Comparison of ENCODE assay signal across 18 cellular contexts in genomic region chr14:35752380-35752779, GRCh38. TPM values are rescaled to one million over a fixed set of nuclear protein-coding genes. Genes with fewer than 3 reads are reported as not detected.
DNase-seq lines count a peak whose midpoint lies in the region; ATAC-seq and TF ChIP-seq lines count a peak whose summit lies in the region.
"Had no signal": no experiment of that assay in that cellular context is flagged by ENCODE, and none has a peak within 500 bp of the region (broad histone marks: within the 10 kb centered on the region; RNA-seq: fewer than 3 reads in every experiment).

No MANE protein-coding gene starts in this region.

- no peak overlapping the region for H3K4me3 ChIP-seq in CD8-positive, alpha-beta T cell (ENCODE audit: low read depth, low read length)
- no peak overlapping the region for H3K4me3 ChIP-seq in neuronal stem cell (ENCODE audit: low read length in 2 of 2)
- H3K4me3 ChIP-seq: A549, BLaER1 had no signal

- TF ChIP-seq CTCF in CD8-positive, alpha-beta T cell (IDR thresholded peaks at IDR 0.05) = no peak

- H2BK120ac ChIP-seq in neuronal stem cell (ENCODE audit: low read depth, low read length) = no peak overlapping the region

- no peak for DNase-seq in activated naive CD4-positive, alpha-beta T cell treated with anti-CD3 and anti-CD28 coated beads, Interleukin-2, amount 10 ng/mL, durations not matched to agents 7 days and 5 days
- DNase-seq in activated naive CD4-positive, alpha-beta T cell treated with anti-CD3 and anti-CD28 coated beads, Interleukin-2, amount 50 U/mL, for 72 hours (ENCODE audit: low spot score in 2 of 2) = no peak
- no peak for DNase-seq in CD8-positive, alpha-beta T cell
- DNase-seq in neuronal stem cell (ENCODE audit: low spot score) (no peak), AG20443 (ENCODE audit: low spot score) (no peak), NCI-H446 (lab: John Stamatoyannopoulos, UW) (no peak)
- DNase-seq: BE2C; C1 segment of cervical spinal cord; Caco-2; Calu3; CD4-positive, alpha-beta memory T cell; CD4-positive, CD25-positive, alpha-beta regulatory T cell; DMS79 treated with DMSO at 0.1 percent for 48 hours; GF-D8 had no signal

- no peak for ATAC-seq in activated naive CD4-positive, alpha-beta T cell treated with anti-CD3 and anti-CD28 coated beads, Interleukin-2, amount 50 U/mL, for 72 hours
- ATAC-seq in CD8-positive, alpha-beta T cell = no peak
- ATAC-seq: A549 had no signal

- H3K36me3 Mint-ChIP-seq in activated naive CD4-positive, alpha-beta T cell treated with anti-CD3 and anti-CD28 coated beads, Interleukin-2, amount 10 ng/mL, durations not matched to agents 7 days and 5 days = peaks cover 47% of the 10 kb centered on the region
- peaks cover 0 to 14% of the 10 kb centered on the region in 2 donors for H3K36me3 Mint-ChIP-seq in activated naive CD4-positive, alpha-beta T cell treated with anti-CD3 and anti-CD28 coated beads, Interleukin-2, amount 50 U/mL, for 72 hours
- H3K36me3 Mint-ChIP-seq in CD8-positive, alpha-beta T cell = peaks cover 75% of the 10 kb centered on the region

- H3K4ac ChIP-seq in neuronal stem cell (ENCODE audit: low read length) = no peak overlapping the region

- no peaks in the 10 kb centered on the region for H3K4me1 ChIP-seq in CD8-positive, alpha-beta T cell (ENCODE audit: insufficient read depth, low read length)
- H3K4me1 ChIP-seq in neuronal stem cell (ENCODE audit: control insufficient read depth in 2 of 2, insufficient read depth in 1 of 2, low read depth in 1 of 2, low read length in 2 of 2) = no peaks in the 10 kb centered on the region
- H3K4me1 ChIP-seq: BE2C, BLaER1, Caco-2 had no signal

- no peak overlapping the region for H2BK15ac ChIP-seq in neuronal stem cell (ENCODE audit: low read length)

- WGBS in neuronal stem cell (ENCODE audit: extremely low coverage in 2 of 2, insufficient read length in 2 of 2, insufficient replicate concordance in 1 of 2), 2 donors = no CpG with 5 or more reads among the region's 3 CpGs

- POLR2A ChIA-PET in CD8-positive, alpha-beta T cell (lab: Charles Lee) = no interaction called here

- no peak overlapping the region for H3K4me3 Mint-ChIP-seq in activated naive CD4-positive, alpha-beta T cell treated with anti-CD3 and anti-CD28 coated beads, Interleukin-2, amount 10 ng/mL, durations not matched to agents 7 days and 5 days
- no peak overlapping the region for H3K4me3 Mint-ChIP-seq in CD8-positive, alpha-beta T cell
- H3K4me3 Mint-ChIP-seq: CD14-positive monocyte; CD4-positive, alpha-beta memory T cell; CD4-positive, CD25-positive, alpha-beta regulatory T cell had no signal

- H3K4me1 Mint-ChIP-seq in activated naive CD4-positive, alpha-beta T cell treated with anti-CD3 and anti-CD28 coated beads, Interleukin-2, amount 10 ng/mL, durations not matched to agents 7 days and 5 days = peaks cover 5% of the 10 kb centered on the region
- H3K4me1 Mint-ChIP-seq in CD8-positive, alpha-beta T cell (ENCODE audit: low read depth) = no peaks in the 10 kb centered on the region
- H3K4me1 Mint-ChIP-seq: CD14-positive monocyte; CD4-positive, alpha-beta memory T cell had no signal

- H3K4me2 ChIP-seq in neuronal stem cell (ENCODE audit: insufficient read depth, low read length, poor library complexity, severe bottlenecking) = no peak overlapping the region
- H3K4me2 ChIP-seq: A549, BLaER1 had no signal

- H2AK5ac ChIP-seq in neuronal stem cell (ENCODE audit: low read depth, low read length) = no peak overlapping the region

- peaks cover 23% of the 10 kb centered on the region for H3K36me3 ChIP-seq in CD8-positive, alpha-beta T cell (ENCODE audit: insufficient read depth, low read length)
- peaks cover 4 to 72% of the 10 kb centered on the region in 2 donors for H3K36me3 ChIP-seq in neuronal stem cell (replicated peaks in 1 of 2; ENCODE audit: control insufficient read depth in 2 of 2, insufficient read depth in 2 of 2, low read length in 2 of 2)

- no peaks in the 10 kb centered on the region for H3K27me3 Mint-ChIP-seq in activated naive CD4-positive, alpha-beta T cell treated with anti-CD3 and anti-CD28 coated beads, Interleukin-2, amount 10 ng/mL, durations not matched to agents 7 days and 5 days
- H3K27me3 Mint-ChIP-seq in CD8-positive, alpha-beta T cell (ENCODE audit: low read depth) = no peaks in the 10 kb centered on the region
- H3K27me3 Mint-ChIP-seq: CD4-positive, alpha-beta memory T cell; CD4-positive, CD25-positive, alpha-beta regulatory T cell had no signal

- CTCF ChIA-PET in activated naive CD4-positive, alpha-beta T cell treated with anti-CD3 and anti-CD28 coated beads, Interleukin-2, amount 10 ng/mL, durations not matched to agents 7 days and 5 days (lab: Charles Lee) = no interaction called here
- CTCF ChIA-PET in CD8-positive, alpha-beta T cell (lab: Charles Lee) = no interaction called here

- H3K9ac ChIP-seq in neuronal stem cell (ENCODE audit: low read depth, low read length, poor library complexity) = no peak overlapping the region
- H3K9ac ChIP-seq: BLaER1 had no signal

- H3K23ac ChIP-seq in neuronal stem cell (ENCODE audit: low read depth, low read length, poor library complexity) = no peak overlapping the region

- H3K27ac Mint-ChIP-seq in activated naive CD4-positive, alpha-beta T cell treated with anti-CD3 and anti-CD28 coated beads, Interleukin-2, amount 10 ng/mL, durations not matched to agents 7 days and 5 days = peak overlapping the region; percentile 12
- no peak overlapping the region for H3K27ac Mint-ChIP-seq in activated naive CD4-positive, alpha-beta T cell treated with anti-CD3 and anti-CD28 coated beads, Interleukin-2, amount 50 U/mL, for 72 hours
- H3K27ac Mint-ChIP-seq in CD8-positive, alpha-beta T cell = peak overlapping the region; percentile 12
- H3K27ac Mint-ChIP-seq: CD4-positive, alpha-beta memory T cell; CD4-positive, CD25-positive, alpha-beta regulatory T cell had no signal

- H2BK12ac ChIP-seq in neuronal stem cell (ENCODE audit: low read length) = no peak overlapping the region

- peak overlapping the region; percentile 43 for H4K8ac ChIP-seq in neuronal stem cell (ENCODE audit: low read depth, low read length)

- no peak overlapping the region for H2AFZ ChIP-seq in neuronal stem cell (ENCODE audit: low read length)

- peak overlapping the region; percentile 56 for H3K14ac ChIP-seq in neuronal stem cell (ENCODE audit: low read length)

- no peaks in the 10 kb centered on the region for H3K79me1 ChIP-seq in neuronal stem cell (ENCODE audit: low read depth, low read length)

- H3K18ac ChIP-seq in neuronal stem cell (ENCODE audit: low read length) = no peak overlapping the region

- no peak overlapping the region for H3K27ac ChIP-seq in CD8-positive, alpha-beta T cell (ENCODE audit: low read depth, low read length)
- H3K27ac ChIP-seq in neuronal stem cell (replicated peaks; ENCODE audit: low read length) = no peak overlapping the region
- H3K27ac ChIP-seq: 22Rv1, A549, BLaER1 had no signal

- no peaks in the 10 kb centered on the region for H3K9me3 ChIP-seq in CD8-positive, alpha-beta T cell (ENCODE audit: low read length)
- peaks cover 0 to 6% of the 10 kb centered on the region in 2 donors for H3K9me3 ChIP-seq in neuronal stem cell (replicated peaks in 1 of 2; ENCODE audit: control insufficient read depth in 2 of 2, insufficient read depth in 1 of 2, low read depth in 1 of 2, low read length in 2 of 2)
- H3K9me3 ChIP-seq: A549, BE2C, BLaER1, Caco-2 had no signal

- H4K91ac ChIP-seq in neuronal stem cell (ENCODE audit: low read depth, low read length, poor library complexity) = no peak overlapping the region

- intact Hi-C loops in CD8-positive, alpha-beta T cell (cut with DNase I, micrococcal nuclease) = no loop called here

- no peak overlapping the region for H2BK5ac ChIP-seq in neuronal stem cell (ENCODE audit: low read length)

- no peaks in the 10 kb centered on the region for H3K9me3 Mint-ChIP-seq in activated naive CD4-positive, alpha-beta T cell treated with anti-CD3 and anti-CD28 coated beads, Interleukin-2, amount 10 ng/mL, durations not matched to agents 7 days and 5 days
- H3K9me3 Mint-ChIP-seq in activated naive CD4-positive, alpha-beta T cell treated with anti-CD3 and anti-CD28 coated beads, Interleukin-2, amount 50 U/mL, for 72 hours = no peaks in the 10 kb centered on the region
- H3K9me3 Mint-ChIP-seq in CD8-positive, alpha-beta T cell = no peaks in the 10 kb centered on the region
- H3K9me3 Mint-ChIP-seq: CD4-positive, alpha-beta memory T cell; CD4-positive, CD25-positive, alpha-beta regulatory T cell had no signal

- H3K27me3 ChIP-seq in CD8-positive, alpha-beta T cell (ENCODE audit: insufficient read depth, low read length) = no peaks in the 10 kb centered on the region
- H3K27me3 ChIP-seq in neuronal stem cell (ENCODE audit: control insufficient read depth in 3 of 3, insufficient read depth in 3 of 3, low read depth in 1 of 3, low read length in 3 of 3) = no peaks in the 10 kb centered on the region
- H3K27me3 ChIP-seq: BE2C, BLaER1 had no signal

RNA-seq across cellular contexts. Expression of gene RALGAPA1, which starts 56.7 kb away (rescaled TPM):
- 10 to 100 TPM; 22.5 to 34.7 TPM for total RNA-seq in activated naive CD4-positive, alpha-beta T cell treated with anti-CD3 and anti-CD28 coated beads, Interleukin-2, amount 50 U/mL, for 72 hours
- total RNA-seq in CD8-positive, alpha-beta T cell = 10 to 100 TPM; 80.7 to 85.1 TPM
- polyA plus RNA-seq in neuronal stem cell (2013, experiment 1 of 2) = 8.0 TPM
- 8.3 TPM for polyA plus RNA-seq in neuronal stem cell (2013, experiment 2 of 2)

Comparison
In these comparisons a context has a peak if more than half of its experiments do, and no peak if none do; other contexts are left out.
1. H3K27ac Mint-ChIP-seq: peak in activated naive CD4-positive, alpha-beta T cell treated with anti-CD3 and anti-CD28 coated beads, Interleukin-2, amount 10 ng/mL, durations not matched to agents 7 days and 5 days (single experiment) and CD8-positive, alpha-beta T cell (single experiment); none in activated naive CD4-positive, alpha-beta T cell treated with anti-CD3 and anti-CD28 coated beads, Interleukin-2, amount 50 U/mL, for 72 hours (0 of 2).